In genomic region chr2:236167297-236168109, GRCh38 we compare ENCODE assay signal across 1 cellular context.
A peak's percentile ranks its signal among the peaks of the same experiment; 100 is the strongest.
TF ChIP-seq lines count a peak whose summit lies in the region.

No MANE protein-coding gene starts in this region.

TF ChIP-seq in HepG2, 621 proteins besides CTCF, POLR2A, EP300 and RAD21 (continued from another document and continues in another):
- TF ChIP-seq, protein P1, sequence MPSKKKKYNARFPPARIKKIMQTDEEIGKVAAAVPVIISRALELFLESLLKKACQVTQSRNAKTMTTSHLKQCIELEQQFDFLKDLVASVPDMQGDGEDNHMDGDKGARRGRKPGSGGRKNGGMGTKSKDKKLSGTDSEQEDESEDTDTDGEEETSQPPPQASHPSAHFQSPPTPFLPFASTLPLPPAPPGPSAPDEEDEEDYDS (CRISPR knock-in tag; IDR thresholded peaks at IDR 0.05), result no peak
- TF ChIP-seq MXI1 (IDR thresholded peaks at IDR 0.05; ENCODE audit: borderline replicate concordance, low read depth, low read length), result 0 out of 3 replicates have a peak, but pooled peaks have one; percentile 26
- TF ChIP-seq NR2F2 (IDR thresholded peaks at IDR 0.05; ENCODE audit: borderline replicate concordance, low read depth), result no peak
- TF ChIP-seq ZNF230 (CRISPR knock-in tag; IDR thresholded peaks at IDR 0.05), result no peak
- TF ChIP-seq, protein P2, sequence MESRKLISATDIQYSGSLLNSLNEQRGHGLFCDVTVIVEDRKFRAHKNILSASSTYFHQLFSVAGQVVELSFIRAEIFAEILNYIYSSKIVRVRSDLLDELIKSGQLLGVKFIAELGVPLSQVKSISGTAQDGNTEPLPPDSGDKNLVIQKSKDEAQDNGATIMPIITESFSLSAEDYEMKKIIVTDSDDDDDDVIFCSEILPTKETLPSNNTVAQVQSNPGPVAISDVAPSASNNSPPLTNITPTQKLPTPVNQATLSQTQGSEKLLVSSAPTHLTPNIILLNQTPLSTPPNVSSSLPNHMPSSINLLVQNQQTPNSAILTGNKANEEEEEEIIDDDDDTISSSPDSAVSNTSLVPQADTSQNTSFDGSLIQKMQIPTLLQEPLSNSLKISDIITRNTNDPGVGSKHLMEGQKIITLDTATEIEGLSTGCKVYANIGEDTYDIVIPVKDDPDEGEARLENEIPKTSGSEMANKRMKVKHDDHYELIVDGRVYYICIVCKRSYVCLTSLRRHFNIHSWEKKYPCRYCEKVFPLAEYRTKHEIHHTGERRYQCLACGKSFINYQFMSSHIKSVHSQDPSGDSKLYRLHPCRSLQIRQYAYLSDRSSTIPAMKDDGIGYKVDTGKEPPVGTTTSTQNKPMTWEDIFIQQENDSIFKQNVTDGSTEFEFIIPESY (CRISPR knock-in tag; IDR thresholded peaks at IDR 0.05), result no peak; the same call in 1 of the 2 replicates
- no peak for TF ChIP-seq HNF4G (IDR thresholded peaks at IDR 0.05; ENCODE audit: borderline replicate concordance, low read depth, low read length)
- 0 out of 2 replicates have a peak, but pooled peaks have one; percentile 16 for TF ChIP-seq HNF4G (CRISPR knock-in tag; IDR thresholded peaks at IDR 0.05; ENCODE audit: borderline replicate concordance, low read depth)
- TF ChIP-seq ZNF660 (CRISPR knock-in tag; IDR thresholded peaks at IDR 0.05; ENCODE audit: borderline replicate concordance, low read depth), result no peak
- no peak for TF ChIP-seq ZNF747 (CRISPR knock-in tag; IDR thresholded peaks at IDR 0.05; ENCODE audit: borderline replicate concordance)
- 0 out of 2 replicates have a peak, but pooled peaks have one; percentile 45 for TF ChIP-seq ZBTB38 (CRISPR knock-in tag; IDR thresholded peaks at IDR 0.05)
- TF ChIP-seq PRDM10 (CRISPR knock-in tag; IDR thresholded peaks at IDR 0.05; ENCODE audit: low read depth), result no peak
- TF ChIP-seq ZNF513 (CRISPR knock-in tag; conservative IDR thresholded peaks at IDR 0.05), result no peak
- TF ChIP-seq SIX4 (CRISPR knock-in tag; IDR thresholded peaks at IDR 0.05), result no peak
- 0 out of 2 replicates have a peak, but pooled peaks have one; percentile 53 for TF ChIP-seq E2F2 (CRISPR knock-in tag; IDR thresholded peaks at IDR 0.05; ENCODE audit: borderline replicate concordance)
- TF ChIP-seq ZNF792 (CRISPR knock-in tag; IDR thresholded peaks at IDR 0.05), result no peak
- TF ChIP-seq ZBTB8A (CRISPR knock-in tag; IDR thresholded peaks at IDR 0.05; ENCODE audit: borderline replicate concordance, low read depth), result no peak
- TF ChIP-seq ZNF546 (CRISPR knock-in tag; conservative IDR thresholded peaks at IDR 0.05), result no peak
- no peak for TF ChIP-seq SCMH1 (CRISPR knock-in tag; IDR thresholded peaks at IDR 0.05; ENCODE audit: borderline replicate concordance)
- no peak for TF ChIP-seq ETV6 (CRISPR knock-in tag; conservative IDR thresholded peaks at IDR 0.05)
- TF ChIP-seq ZNF468 (CRISPR knock-in tag; IDR thresholded peaks at IDR 0.05), result no peak
- TF ChIP-seq ZNF512 (CRISPR knock-in tag; IDR thresholded peaks at IDR 0.05), result no peak
- no peak for TF ChIP-seq AGO1 (IDR thresholded peaks at IDR 0.05; ENCODE audit: low read depth, low read length, poor library complexity, severe bottlenecking)
- TF ChIP-seq ZNF773 (CRISPR knock-in tag; IDR thresholded peaks at IDR 0.05; ENCODE audit: borderline replicate concordance), result no peak
- no peak for TF ChIP-seq MYNN (CRISPR knock-in tag; IDR thresholded peaks at IDR 0.05; ENCODE audit: low read depth)
- no peak for TF ChIP-seq GLI4 (CRISPR knock-in tag; IDR thresholded peaks at IDR 0.05; ENCODE audit: borderline replicate concordance)
- no peak for TF ChIP-seq FLYWCH1 (CRISPR knock-in tag; IDR thresholded peaks at IDR 0.05)
- TF ChIP-seq STAG1 (CRISPR knock-in tag; IDR thresholded peaks at IDR 0.05), result peak; percentile 83
- TF ChIP-seq PRMT3 (CRISPR knock-in tag; IDR thresholded peaks at IDR 0.05; ENCODE audit: borderline replicate concordance, low read depth), result no peak
- TF ChIP-seq ZFY (CRISPR knock-in tag; IDR thresholded peaks at IDR 0.05), result peak; percentile 68
- no peak for TF ChIP-seq HDAC6 (IDR thresholded peaks at IDR 0.05; ENCODE audit: low read depth, low read length)
- TF ChIP-seq, protein P3, sequence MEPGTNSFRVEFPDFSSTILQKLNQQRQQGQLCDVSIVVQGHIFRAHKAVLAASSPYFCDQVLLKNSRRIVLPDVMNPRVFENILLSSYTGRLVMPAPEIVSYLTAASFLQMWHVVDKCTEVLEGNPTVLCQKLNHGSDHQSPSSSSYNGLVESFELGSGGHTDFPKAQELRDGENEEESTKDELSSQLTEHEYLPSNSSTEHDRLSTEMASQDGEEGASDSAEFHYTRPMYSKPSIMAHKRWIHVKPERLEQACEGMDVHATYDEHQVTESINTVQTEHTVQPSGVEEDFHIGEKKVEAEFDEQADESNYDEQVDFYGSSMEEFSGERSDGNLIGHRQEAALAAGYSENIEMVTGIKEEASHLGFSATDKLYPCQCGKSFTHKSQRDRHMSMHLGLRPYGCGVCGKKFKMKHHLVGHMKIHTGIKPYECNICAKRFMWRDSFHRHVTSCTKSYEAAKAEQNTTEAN (CRISPR knock-in tag; conservative IDR thresholded peaks at IDR 0.05), result peak; percentile 54; the same call in 1 of the 2 replicates
- TF ChIP-seq, protein P4, sequence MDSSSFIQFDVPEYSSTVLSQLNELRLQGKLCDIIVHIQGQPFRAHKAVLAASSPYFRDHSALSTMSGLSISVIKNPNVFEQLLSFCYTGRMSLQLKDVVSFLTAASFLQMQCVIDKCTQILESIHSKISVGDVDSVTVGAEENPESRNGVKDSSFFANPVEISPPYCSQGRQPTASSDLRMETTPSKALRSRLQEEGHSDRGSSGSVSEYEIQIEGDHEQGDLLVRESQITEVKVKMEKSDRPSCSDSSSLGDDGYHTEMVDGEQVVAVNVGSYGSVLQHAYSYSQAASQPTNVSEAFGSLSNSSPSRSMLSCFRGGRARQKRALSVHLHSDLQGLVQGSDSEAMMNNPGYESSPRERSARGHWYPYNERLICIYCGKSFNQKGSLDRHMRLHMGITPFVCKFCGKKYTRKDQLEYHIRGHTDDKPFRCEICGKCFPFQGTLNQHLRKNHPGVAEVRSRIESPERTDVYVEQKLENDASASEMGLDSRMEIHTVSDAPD (CRISPR knock-in tag; IDR thresholded peaks at IDR 0.05), result 0 out of 2 replicates have a peak, but pooled peaks have one; percentile 41
- peak; percentile 28 for TF ChIP-seq ZNF18 (CRISPR knock-in tag; IDR thresholded peaks at IDR 0.05; ENCODE audit: insufficient replicate concordance)
- TF ChIP-seq ZNF558 (CRISPR knock-in tag; IDR thresholded peaks at IDR 0.05; ENCODE audit: borderline replicate concordance), result no peak
- no peak for TF ChIP-seq ZKSCAN1 (IDR thresholded peaks at IDR 0.05; ENCODE audit: low read length)
- TF ChIP-seq ZNF160 (CRISPR knock-in tag; IDR thresholded peaks at IDR 0.05), result no peak
- TF ChIP-seq, protein P5, sequence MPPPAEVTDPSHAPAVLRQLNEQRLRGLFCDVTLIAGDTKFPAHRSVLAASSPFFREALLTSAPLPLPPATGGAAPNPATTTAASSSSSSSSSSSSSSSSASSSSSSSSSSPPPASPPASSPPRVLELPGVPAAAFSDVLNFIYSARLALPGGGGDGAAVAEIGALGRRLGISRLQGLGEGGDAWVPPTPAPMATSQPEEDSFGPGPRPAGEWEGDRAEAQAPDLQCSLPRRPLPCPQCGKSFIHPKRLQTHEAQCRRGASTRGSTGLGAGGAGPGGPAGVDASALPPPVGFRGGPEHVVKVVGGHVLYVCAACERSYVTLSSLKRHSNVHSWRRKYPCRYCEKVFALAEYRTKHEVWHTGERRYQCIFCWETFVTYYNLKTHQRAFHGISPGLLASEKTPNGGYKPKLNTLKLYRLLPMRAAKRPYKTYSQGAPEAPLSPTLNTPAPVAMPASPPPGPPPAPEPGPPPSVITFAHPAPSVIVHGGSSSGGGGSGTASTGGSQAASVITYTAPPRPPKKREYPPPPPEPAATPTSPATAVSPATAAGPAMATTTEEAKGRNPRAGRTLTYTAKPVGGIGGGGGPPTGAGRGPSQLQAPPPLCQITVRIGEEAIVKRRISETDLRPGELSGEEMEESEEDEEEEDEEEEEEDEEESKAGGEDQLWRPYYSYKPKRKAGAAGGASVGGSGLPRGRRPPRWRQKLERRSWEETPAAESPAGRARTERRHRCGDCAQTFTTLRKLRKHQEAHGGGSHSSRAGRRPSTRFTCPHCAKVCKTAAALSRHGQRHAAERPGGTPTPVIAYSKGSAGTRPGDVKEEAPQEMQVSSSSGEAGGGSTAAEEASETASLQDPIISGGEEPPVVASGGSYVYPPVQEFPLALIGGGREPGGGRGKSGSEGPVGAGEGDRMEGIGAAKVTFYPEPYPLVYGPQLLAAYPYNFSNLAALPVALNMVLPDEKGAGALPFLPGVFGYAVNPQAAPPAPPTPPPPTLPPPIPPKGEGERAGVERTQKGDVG (CRISPR knock-in tag; IDR thresholded peaks at IDR 0.05; ENCODE audit: borderline replicate concordance), result no peak
- TF ChIP-seq ISL2 (CRISPR knock-in tag; IDR thresholded peaks at IDR 0.05), result no peak
- no peak for TF ChIP-seq ZNF180 (CRISPR knock-in tag; IDR thresholded peaks at IDR 0.05; ENCODE audit: borderline replicate concordance, low read depth)
